Comparison of ENCODE assay signal across 2 cellular contexts in the genomic region with DNA sequence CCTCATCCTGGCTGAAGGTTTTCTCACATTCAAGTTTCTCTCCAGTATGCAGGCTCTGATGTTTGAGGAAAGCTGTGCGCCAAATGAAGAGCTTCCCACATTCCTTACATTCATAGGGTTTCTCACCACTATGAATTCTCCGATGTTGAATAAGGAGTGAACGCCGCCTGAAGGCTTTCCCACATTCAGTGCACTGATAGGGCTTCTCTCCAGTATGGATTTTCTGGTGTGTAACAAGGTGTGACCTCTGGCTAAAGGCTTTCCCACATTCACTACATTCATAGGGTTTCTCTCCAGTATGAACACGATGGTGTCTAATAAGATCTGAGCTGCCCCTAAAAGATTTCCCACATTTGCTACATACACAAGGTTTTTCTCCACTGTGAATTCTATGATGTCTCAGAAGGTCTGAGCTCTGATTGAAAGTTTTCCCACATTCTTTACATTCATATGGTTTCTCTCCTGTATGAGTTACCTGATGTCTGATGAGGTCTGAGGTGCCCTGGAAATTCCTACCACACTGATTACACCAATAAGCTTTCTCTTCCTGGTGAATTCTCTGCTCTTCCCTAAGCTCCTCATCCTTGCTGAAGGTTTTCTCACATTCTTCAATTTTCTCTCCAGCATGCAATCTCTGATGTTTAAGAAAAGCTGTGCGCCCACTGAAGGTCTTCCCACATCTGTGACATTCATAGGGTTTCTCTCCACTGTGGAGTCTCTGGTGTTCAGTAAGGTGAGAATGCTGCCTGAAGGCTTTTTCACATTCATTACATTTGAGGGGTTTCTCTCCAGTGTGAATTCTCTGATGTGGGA.
A peak's percentile ranks its signal among the peaks of the same experiment; 100 is the strongest.
TF ChIP-seq lines count a peak whose summit lies in the region.

No MANE protein-coding gene starts in this region.

TF ChIP-seq in H1, 55 proteins besides CTCF, POLR2A, EP300 and RAD21:
- TF ChIP-seq CBX8 (IDR thresholded peaks at IDR 0.05; ENCODE audit: borderline replicate concordance, low read depth, low read length): no peak
- TF ChIP-seq KDM1A (IDR thresholded peaks at IDR 0.05; ENCODE audit: borderline replicate concordance, low read length): peak; percentile 3; the same call in 1 of the 2 replicates

TF ChIP-seq in SK-N-SH, 30 proteins besides CTCF, POLR2A, EP300 and RAD21:
- TF ChIP-seq, protein P1, sequence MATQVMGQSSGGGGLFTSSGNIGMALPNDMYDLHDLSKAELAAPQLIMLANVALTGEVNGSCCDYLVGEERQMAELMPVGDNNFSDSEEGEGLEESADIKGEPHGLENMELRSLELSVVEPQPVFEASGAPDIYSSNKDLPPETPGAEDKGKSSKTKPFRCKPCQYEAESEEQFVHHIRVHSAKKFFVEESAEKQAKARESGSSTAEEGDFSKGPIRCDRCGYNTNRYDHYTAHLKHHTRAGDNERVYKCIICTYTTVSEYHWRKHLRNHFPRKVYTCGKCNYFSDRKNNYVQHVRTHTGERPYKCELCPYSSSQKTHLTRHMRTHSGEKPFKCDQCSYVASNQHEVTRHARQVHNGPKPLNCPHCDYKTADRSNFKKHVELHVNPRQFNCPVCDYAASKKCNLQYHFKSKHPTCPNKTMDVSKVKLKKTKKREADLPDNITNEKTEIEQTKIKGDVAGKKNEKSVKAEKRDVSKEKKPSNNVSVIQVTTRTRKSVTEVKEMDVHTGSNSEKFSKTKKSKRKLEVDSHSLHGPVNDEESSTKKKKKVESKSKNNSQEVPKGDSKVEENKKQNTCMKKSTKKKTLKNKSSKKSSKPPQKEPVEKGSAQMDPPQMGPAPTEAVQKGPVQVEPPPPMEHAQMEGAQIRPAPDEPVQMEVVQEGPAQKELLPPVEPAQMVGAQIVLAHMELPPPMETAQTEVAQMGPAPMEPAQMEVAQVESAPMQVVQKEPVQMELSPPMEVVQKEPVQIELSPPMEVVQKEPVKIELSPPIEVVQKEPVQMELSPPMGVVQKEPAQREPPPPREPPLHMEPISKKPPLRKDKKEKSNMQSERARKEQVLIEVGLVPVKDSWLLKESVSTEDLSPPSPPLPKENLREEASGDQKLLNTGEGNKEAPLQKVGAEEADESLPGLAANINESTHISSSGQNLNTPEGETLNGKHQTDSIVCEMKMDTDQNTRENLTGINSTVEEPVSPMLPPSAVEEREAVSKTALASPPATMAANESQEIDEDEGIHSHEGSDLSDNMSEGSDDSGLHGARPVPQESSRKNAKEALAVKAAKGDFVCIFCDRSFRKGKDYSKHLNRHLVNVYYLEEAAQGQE (IDR thresholded peaks at IDR 0.05; ENCODE audit: low read depth, low read length): no peak
- no peak for TF ChIP-seq YY1 (IDR thresholded peaks at IDR 0.05; ENCODE audit: low read depth)
- no peak for TF ChIP-seq MXI1 (IDR thresholded peaks at IDR 0.05; ENCODE audit: low read depth, low read length)
- TF ChIP-seq, protein P2, sequence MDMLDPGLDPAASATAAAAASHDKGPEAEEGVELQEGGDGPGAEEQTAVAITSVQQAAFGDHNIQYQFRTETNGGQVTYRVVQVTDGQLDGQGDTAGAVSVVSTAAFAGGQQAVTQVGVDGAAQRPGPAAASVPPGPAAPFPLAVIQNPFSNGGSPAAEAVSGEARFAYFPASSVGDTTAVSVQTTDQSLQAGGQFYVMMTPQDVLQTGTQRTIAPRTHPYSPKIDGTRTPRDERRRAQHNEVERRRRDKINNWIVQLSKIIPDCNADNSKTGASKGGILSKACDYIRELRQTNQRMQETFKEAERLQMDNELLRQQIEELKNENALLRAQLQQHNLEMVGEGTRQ (IDR thresholded peaks at IDR 0.05; ENCODE audit: borderline replicate concordance, low read depth, low read length): no peak
- no peak for TF ChIP-seq TAF1 (IDR thresholded peaks at IDR 0.05; ENCODE audit: borderline replicate concordance, low read depth, low read length)
- no peak for TF ChIP-seq RCOR1 (IDR thresholded peaks at IDR 0.05; ENCODE audit: low read length)
- no peak for TF ChIP-seq RXRA (IDR thresholded peaks at IDR 0.05; ENCODE audit: borderline replicate concordance, low read depth)
- TF ChIP-seq MEF2A (IDR thresholded peaks at IDR 0.05; ENCODE audit: borderline replicate concordance, low read depth): no peak
- TF ChIP-seq FOXM1 (IDR thresholded peaks at IDR 0.05; ENCODE audit: low read depth): no peak
- TF ChIP-seq, protein P3, sequence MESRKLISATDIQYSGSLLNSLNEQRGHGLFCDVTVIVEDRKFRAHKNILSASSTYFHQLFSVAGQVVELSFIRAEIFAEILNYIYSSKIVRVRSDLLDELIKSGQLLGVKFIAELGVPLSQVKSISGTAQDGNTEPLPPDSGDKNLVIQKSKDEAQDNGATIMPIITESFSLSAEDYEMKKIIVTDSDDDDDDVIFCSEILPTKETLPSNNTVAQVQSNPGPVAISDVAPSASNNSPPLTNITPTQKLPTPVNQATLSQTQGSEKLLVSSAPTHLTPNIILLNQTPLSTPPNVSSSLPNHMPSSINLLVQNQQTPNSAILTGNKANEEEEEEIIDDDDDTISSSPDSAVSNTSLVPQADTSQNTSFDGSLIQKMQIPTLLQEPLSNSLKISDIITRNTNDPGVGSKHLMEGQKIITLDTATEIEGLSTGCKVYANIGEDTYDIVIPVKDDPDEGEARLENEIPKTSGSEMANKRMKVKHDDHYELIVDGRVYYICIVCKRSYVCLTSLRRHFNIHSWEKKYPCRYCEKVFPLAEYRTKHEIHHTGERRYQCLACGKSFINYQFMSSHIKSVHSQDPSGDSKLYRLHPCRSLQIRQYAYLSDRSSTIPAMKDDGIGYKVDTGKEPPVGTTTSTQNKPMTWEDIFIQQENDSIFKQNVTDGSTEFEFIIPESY (IDR thresholded peaks at IDR 0.05; ENCODE audit: borderline replicate concordance, low read depth): no peak
- no peak for TF ChIP-seq SMC3 (IDR thresholded peaks at IDR 0.05; ENCODE audit: low read depth, low read length)
